8 cellular contexts compared by ENCODE assay signal in the genomic region with DNA sequence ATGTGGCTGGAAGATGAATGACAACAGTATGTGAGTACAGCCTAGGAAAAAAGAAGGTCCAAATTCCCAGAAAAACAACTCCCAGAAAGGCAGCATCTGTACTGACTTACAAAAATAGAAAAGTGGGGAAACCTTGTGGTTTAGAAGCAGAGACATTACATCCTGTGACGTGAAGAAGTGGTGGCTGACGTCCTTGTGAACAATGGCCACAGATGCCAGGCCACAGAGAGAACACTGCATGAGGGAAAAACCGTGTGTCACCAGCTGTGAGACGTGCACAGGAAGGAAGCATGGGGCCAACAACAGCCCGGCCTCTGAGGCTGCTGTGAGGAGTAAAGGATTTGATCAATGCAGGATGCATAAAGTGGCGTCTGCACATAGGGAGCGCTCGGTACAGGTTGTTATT.
DNase-seq lines count a peak whose midpoint lies in the region; ATAC-seq and TF ChIP-seq lines count a peak whose summit lies in the region.

No MANE protein-coding gene starts in this region.

- H3K4me3 Mint-ChIP-seq in activated naive CD4-positive, alpha-beta T cell treated with anti-CD3 and anti-CD28 coated beads for 36 hours = no peak overlapping the region

- no peaks in the 10 kb centered on the region for H3K27me3 ChIP-seq in esophagus squamous epithelium

- DNase-seq in activated naive CD4-positive, alpha-beta T cell treated with anti-CD3 and anti-CD28 coated beads for 36 hours = peak; percentile 83
- DNase-seq in activated naive CD4-positive, alpha-beta T cell (lab: John Stamatoyannopoulos, UW) = no peak
- DNase-seq in SW480 (ENCODE audit: low spot score) (peak; percentile 14), dermis blood vessel endothelial cell (peak; percentile 57), HuH-7.5 (ENCODE audit: low spot score) (no peak), esophagus squamous epithelium (lab: John Stamatoyannopoulos, UW) (no peak)
- peak; percentile 33 for DNase-seq in stimulated activated CD8-positive, alpha-beta memory T cell treated with anti-CD3 and anti-CD28 coated beads, Interleukin-12 subunit alpha, Interleukin-12 subunit beta, amount 100 ng/mL, for 1 hour (ENCODE audit: low read depth)

- no peak overlapping the region for H3K27ac Mint-ChIP-seq in activated naive CD4-positive, alpha-beta T cell treated with anti-CD3 and anti-CD28 coated beads for 36 hours

- H3K36me3 ChIP-seq in esophagus squamous epithelium = no peaks in the 10 kb centered on the region

- no peak overlapping the region for H3K4me3 ChIP-seq in esophagus squamous epithelium

- H3K27me3 Mint-ChIP-seq in activated naive CD4-positive, alpha-beta T cell treated with anti-CD3 and anti-CD28 coated beads for 36 hours (ENCODE audit: low read depth) = peaks cover 2% of the 10 kb centered on the region

- H3K36me3 Mint-ChIP-seq in activated naive CD4-positive, alpha-beta T cell treated with anti-CD3 and anti-CD28 coated beads for 36 hours (ENCODE audit: low read depth) = no peaks in the 10 kb centered on the region

- no peaks in the 10 kb centered on the region for H3K9me3 Mint-ChIP-seq in activated naive CD4-positive, alpha-beta T cell treated with anti-CD3 and anti-CD28 coated beads for 36 hours

- H3K9me3 ChIP-seq in esophagus squamous epithelium = no peaks in the 10 kb centered on the region

- TF ChIP-seq POLR2A in esophagus squamous epithelium (IDR thresholded peaks at IDR 0.05) = no peak

- 57 to 68% methylated on average over 8 of the region's 8 CpGs for WGBS in esophagus squamous epithelium, 2 donors

- intact Hi-C loops in activated naive CD4-positive, alpha-beta T cell treated with anti-CD3 and anti-CD28 coated beads for 36 hours (cut with micrococcal nuclease) = loop anchor here (1.0 to 5.0 kb wide), 3 partner anchors 55 to 194 kb away; no protein-coding TSS in a partner anchor
- intact Hi-C loops in esophagus squamous epithelium (cut with DNase I) = no loop called here

- ATAC-seq in HG03139 (IDR thresholded peaks at IDR 0.05; ENCODE audit: unreplicated experiment) = no peak

- no peak overlapping the region for H3K27ac ChIP-seq in esophagus squamous epithelium

- TF ChIP-seq CTCF in esophagus squamous epithelium (IDR thresholded peaks at IDR 0.05) = no peak

- H3K4me1 ChIP-seq in esophagus squamous epithelium = peaks cover 0 to 5% (median 0%) of the 10 kb centered on the region in 3 donors

- CTCF ChIA-PET in activated naive CD4-positive, alpha-beta T cell treated with anti-CD3 and anti-CD28 coated beads for 36 hours (lab: Charles Lee) = interaction anchor here (0.8 to 1.2 kb wide), 2 partner anchors 11 to 79 kb away, joined by 3 read pairs; no protein-coding TSS in a partner anchor

- peaks cover 25% of the 10 kb centered on the region for H3K4me1 Mint-ChIP-seq in activated naive CD4-positive, alpha-beta T cell treated with anti-CD3 and anti-CD28 coated beads for 36 hours (ENCODE audit: low read depth)

Comparison
In these comparisons a context has a peak if more than half of its experiments do, and no peak if none do; other contexts are left out.
1. DNase-seq: peak in activated naive CD4-positive, alpha-beta T cell treated with anti-CD3 and anti-CD28 coated beads for 36 hours (single experiment), SW480 (single experiment), dermis blood vessel endothelial cell (single experiment) and stimulated activated CD8-positive, alpha-beta memory T cell treated with anti-CD3 and anti-CD28 coated beads, Interleukin-12 subunit alpha, Interleukin-12 subunit beta, amount 100 ng/mL, for 1 hour (single experiment); none in activated naive CD4-positive, alpha-beta T cell (0 of 4), HuH-7.5 (single experiment) and esophagus squamous epithelium (single experiment).